Comparison of ENCODE assay signal across 33 cellular contexts in genomic region chr11:58639103-58639502, GRCh38.
"Had no signal": no experiment of that assay in that cellular context is flagged by ENCODE, and none has a peak within 500 bp of the region (broad histone marks: within the 10 kb centered on the region; RNA-seq: fewer than 3 reads in every experiment).

No MANE protein-coding gene starts in this region.

- H3K27ac ChIP-seq: brain microvascular endothelial cell, Peyer's patch, SJSA1, VCaP had no signal

- H3K9me3 ChIP-seq: Peyer's patch, SJSA1 had no signal

- H3K4me1 ChIP-seq: SJSA1 had no signal

- H3K27me3 ChIP-seq: brain microvascular endothelial cell, Peyer's patch had no signal

- ATAC-seq: activated T-helper 17 cell treated with anti-CD3 and anti-CD28 coated beads, Interleukin-2, amount 50 U/mL, for 72 hours had no signal

- DNase-seq: activated B cell treated with CpG ODN at 0.5 μM for 24 hours; activated CD4-positive, alpha-beta memory T cell treated with anti-CD3 and anti-CD28 coated beads for 36 hours; activated CD4-positive, alpha-beta T cell treated with anti-CD3 and anti-CD28 coated beads for 4 hours; activated CD4-positive, alpha-beta T cell treated with anti-CD3 and anti-CD28 coated beads, Interleukin-2, amount 50 U/mL, for 1 hour; activated CD4-positive, CD25-positive, alpha-beta regulatory T cell treated with anti-CD3 and anti-CD28 coated beads, Interleukin-2, amount 50 U/mL, for 72 hours; activated CD8-positive, alpha-beta memory T cell treated with anti-CD3 and anti-CD28 coated beads, Interleukin-2, amount 50 U/mL, for 4 hours; activated effector memory CD4-positive, alpha-beta T cell treated with anti-CD3 and anti-CD28 coated beads, Interleukin-2, amount 50 U/mL, for 16 hours; activated naive CD4-positive, alpha-beta T cell; activated naive CD4-positive, alpha-beta T cell treated with anti-CD3 and anti-CD28 coated beads, Interleukin-2, amount 50 U/mL, for 16 hours; activated naive CD8-positive, alpha-beta T cell treated with anti-CD3 and anti-CD28 coated beads for 36 hours; activated T-cell treated with anti-CD3 and anti-CD28 coated beads for 4 hours; activated T-cell treated with anti-CD3 and anti-CD28 coated beads, Interleukin-2, amount 50 U/mL, for 48 hours; amniotic stem cell; brain microvascular endothelial cell; central memory CD4-positive, alpha-beta T cell; NCI-H1105 treated with DMSO at 0.1 percent for 48 hours; NCI-H1436; NCI-H1694; NCI-H1930; NCI-H2081 treated with DMSO at 0.1 percent for 48 hours; NCI-H226; NCI-H446 treated with DMSO at 0.1 percent for 48 hours; NCI-H524 treated with DMSO at 0.1 percent for 48 hours; Peyer's patch; RPMI8226; SHP77 treated with DMSO at 0.1 percent for 48 hours; SW 1271; T-helper 1 cell; T-helper 2 cell; T-helper 9 cell had no signal

- H3K4me3 ChIP-seq: Peyer's patch, SJSA1 had no signal

- H3K27me3 Mint-ChIP-seq: activated CD4-positive, alpha-beta memory T cell treated with anti-CD3 and anti-CD28 coated beads for 36 hours; activated naive CD8-positive, alpha-beta T cell treated with anti-CD3 and anti-CD28 coated beads for 36 hours; activated T-helper 17 cell treated with anti-CD3 and anti-CD28 coated beads, Interleukin-2, amount 50 U/mL, for 72 hours had no signal

- H3K27ac Mint-ChIP-seq: activated B cell treated with CpG ODN at 0.5 μM for 24 hours; activated CD4-positive, alpha-beta memory T cell treated with anti-CD3 and anti-CD28 coated beads for 36 hours; activated naive CD8-positive, alpha-beta T cell treated with anti-CD3 and anti-CD28 coated beads for 36 hours; activated T-helper 17 cell treated with anti-CD3 and anti-CD28 coated beads, Interleukin-2, amount 50 U/mL, for 72 hours had no signal

- H3K36me3 Mint-ChIP-seq: activated CD4-positive, alpha-beta memory T cell treated with anti-CD3 and anti-CD28 coated beads for 36 hours had no signal

- H3K36me3 ChIP-seq: brain microvascular endothelial cell, Peyer's patch, SJSA1 had no signal

- H3K9me3 Mint-ChIP-seq: activated B cell treated with CpG ODN at 0.5 μM for 24 hours; activated CD4-positive, alpha-beta memory T cell treated with anti-CD3 and anti-CD28 coated beads for 36 hours; activated T-helper 17 cell treated with anti-CD3 and anti-CD28 coated beads, Interleukin-2, amount 50 U/mL, for 72 hours had no signal

- H3K4me3 Mint-ChIP-seq: activated B cell treated with CpG ODN at 0.5 μM for 24 hours; activated CD4-positive, alpha-beta memory T cell treated with anti-CD3 and anti-CD28 coated beads for 36 hours; activated naive CD8-positive, alpha-beta T cell treated with anti-CD3 and anti-CD28 coated beads for 36 hours; activated T-helper 17 cell treated with anti-CD3 and anti-CD28 coated beads, Interleukin-2, amount 50 U/mL, for 72 hours had no signal
